In genomic region chr16:78509965-78510364, GRCh38 we compare ENCODE assay signal across 17 cellular contexts.
"Had no signal": no experiment of that assay in that cellular context is flagged by ENCODE, and none has a peak within 500 bp of the region (broad histone marks: within the 10 kb centered on the region; RNA-seq: fewer than 3 reads in every experiment).

No MANE protein-coding gene starts in this region.

- H3K27me3 ChIP-seq: gastroesophageal sphincter, sigmoid colon, thyroid gland had no signal

- H3K27ac ChIP-seq: epithelial cell of prostate, gastroesophageal sphincter, sigmoid colon, thyroid gland had no signal

- ATAC-seq: gastroesophageal sphincter, left cardiac atrium, natural killer cell had no signal

- DNase-seq: activated CD4-positive, alpha-beta T cell treated with anti-CD3 and anti-CD28 coated beads for 1 hour; activated gamma-delta T cell treated with Interleukin-2 at 50 U/mL for 16 hours; activated T-cell treated with anti-CD3 and anti-CD28 coated beads, Interleukin-2, amount 50 U/mL, for 1 hour; aorta; head of caudate nucleus; hypothalamus; left cardiac atrium; midbrain; natural killer cell; retina; sigmoid colon; stimulated activated CD4-positive, alpha-beta T cell treated with anti-CD3 and anti-CD28 coated beads, Interleukin-15, amount 100 ng/mL, for 24 hours; stimulated activated naive B cell treated with anti-CD40 and anti-IgM and Interleukin-4, amounts not matched to agents 10 μg/mL and 1 μg/mL and 100 μg/mL, for 72 hours; thyroid gland had no signal

- H3K4me3 ChIP-seq: gastroesophageal sphincter, sigmoid colon, smooth muscle cell, thyroid gland had no signal

- H3K36me3 ChIP-seq: gastroesophageal sphincter, sigmoid colon, thyroid gland had no signal

- H3K9me3 ChIP-seq: gastroesophageal sphincter, sigmoid colon, thyroid gland had no signal

- H3K4me2 ChIP-seq: smooth muscle cell had no signal
